ENCODE assay signal across 8 cellular contexts in the genomic region with DNA sequence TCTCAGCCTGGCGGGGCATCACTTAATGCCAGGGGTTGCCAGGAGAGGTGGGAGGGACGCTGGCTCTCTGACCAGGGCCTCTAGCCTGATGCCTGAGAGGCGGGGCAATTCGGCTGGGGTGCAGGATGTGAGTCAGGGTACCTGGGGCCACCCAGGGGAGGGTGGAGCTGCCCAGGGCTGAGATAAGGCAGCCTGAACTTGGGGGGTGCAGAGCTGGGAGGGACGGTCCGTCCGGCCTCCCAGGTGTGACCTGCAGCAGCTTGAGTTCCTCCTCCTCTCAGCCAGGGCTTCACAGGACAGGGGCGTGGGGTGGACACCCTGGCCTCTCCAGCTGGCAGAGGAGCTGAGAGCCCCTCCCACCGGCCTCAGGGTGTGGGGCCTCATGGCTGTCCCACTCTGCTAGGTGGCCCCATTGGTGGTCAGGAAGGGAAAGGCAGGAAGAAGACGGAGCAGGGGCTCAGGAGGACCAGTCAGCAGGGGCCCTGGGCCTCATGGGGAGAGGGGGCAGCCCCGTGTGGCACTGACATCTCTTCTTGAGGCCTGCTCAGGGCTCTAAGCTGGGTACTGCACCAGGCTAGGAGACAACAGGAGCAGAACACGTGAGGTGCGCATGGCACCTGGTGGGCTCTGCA. TPM values are rescaled to one million over a fixed set of nuclear protein-coding genes. Genes with fewer than 3 reads are reported as not detected.
DNase-seq lines count a peak whose midpoint lies in the region; ATAC-seq and TF ChIP-seq lines count a peak whose summit lies in the region.

No MANE protein-coding gene starts in this region.

- intact Hi-C loops in left ventricle myocardium superior (cut with micrococcal nuclease) = no loop called here

- H3K36me3 ChIP-seq in cardiac muscle cell (peaks cover 3% of the 10 kb centered on the region), right atrium auricular region (peaks cover 22% of the 10 kb centered on the region)

- peak overlapping the region; percentile 80 for H3K27ac ChIP-seq in cardiac muscle cell
- peak overlapping the region; percentile 88 to 95 for H3K27ac ChIP-seq in right atrium auricular region

- H3K4me1 ChIP-seq in cardiac muscle cell (ENCODE audit: low read depth) = peaks cover 22% of the 10 kb centered on the region
- peaks cover 0 to 57% of the 10 kb centered on the region in 2 donors for H3K4me1 ChIP-seq in right atrium auricular region

- H3K4me3 ChIP-seq in cardiac muscle cell = no peak overlapping the region
- peak overlapping the region; percentile 71 to 75 for H3K4me3 ChIP-seq in right atrium auricular region

- TF ChIP-seq CTCF in cardiac muscle cell (IDR thresholded peaks at IDR 0.05; ENCODE audit: low read depth, low read length) (no peak), right atrium auricular region (IDR thresholded peaks at IDR 0.05) (no peak)

- H3K9me3 ChIP-seq in cardiac muscle cell (ENCODE audit: low read depth) = no peaks in the 10 kb centered on the region
- no peaks in the 10 kb centered on the region for H3K9me3 ChIP-seq in right atrium auricular region

- no peaks in the 10 kb centered on the region for H3K27me3 ChIP-seq in cardiac muscle cell
- H3K27me3 ChIP-seq in right atrium auricular region = no peaks in the 10 kb centered on the region

- DNase-seq in cardiac muscle cell (ENCODE audit: low read depth in 1 of 2, low spot score in 1 of 2) = no peak
- DNase-seq in left ventricle myocardium superior = no peak
- DNase-seq in activated CD8-positive, alpha-beta memory T cell treated with anti-CD3 and anti-CD28 coated beads, Interleukin-2, amount 50 U/mL, for 48 hours = peak; percentile 75
- DNase-seq in right atrium auricular region (ENCODE audit: low spot score) = no peak
- peak; percentile 51 to 60 for DNase-seq in stimulated activated CD8-positive, alpha-beta memory T cell treated with anti-CD3 and anti-CD28 coated beads, Interleukin-15, amount 100 ng/mL, for 48 hours (ENCODE audit: low read depth in 2 of 2)
- DNase-seq in NCI-H187 treated with DMSO at 0.1 percent for 48 hours (lab: John Stamatoyannopoulos, UW) = no peak
- DNase-seq in AML-193 (lab: John Stamatoyannopoulos, UW) = no peak
- DNase-seq in left lobe of liver (ENCODE audit: low spot score) = no peak

- no peak for ATAC-seq in left ventricle myocardium superior
- ATAC-seq in left lobe of liver = no peak

RNA-seq across cellular contexts. Expression of gene RPS6KA4, which starts 0.9 kb away (rescaled TPM):
- total RNA-seq in cardiac muscle cell = 28.2 and 30.4 TPM in 2 replicates
- polyA plus RNA-seq in cardiac muscle cell = 19.7 and 22.3 TPM in 2 replicates
- total RNA-seq in left ventricle myocardium superior = 15.1 TPM
- total RNA-seq in right atrium auricular region = 10 to 100 TPM; 11.4 to 22.2 TPM
- 9.8 TPM for total RNA-seq in left lobe of liver

RNA-seq across cellular contexts. Expression of gene CCDC88B, which starts 18.0 kb away (rescaled TPM):
- total RNA-seq in cardiac muscle cell = 5.9 and 8.4 TPM in 2 replicates
- 8.6 and 9.5 TPM in 2 replicates for polyA plus RNA-seq in cardiac muscle cell
- total RNA-seq in left ventricle myocardium superior = 7.2 TPM
- 10 to 100 TPM; 11.7 to 12.0 TPM for total RNA-seq in right atrium auricular region
- total RNA-seq in left lobe of liver = 4.0 TPM

RNA-seq across cellular contexts. Expression of gene PRDX5, which starts 40.1 kb away (rescaled TPM):
- total RNA-seq in cardiac muscle cell (500 and 570 TPM in 2 replicates), left ventricle myocardium superior (362 TPM), right atrium auricular region (100 to 1,000 TPM; 401 to 435 TPM), left lobe of liver (96.4 TPM)
- polyA plus RNA-seq in cardiac muscle cell = 646 and 784 TPM in 2 replicates

RNA-seq across cellular contexts. Expression of gene TRMT112, which starts 40.7 kb away (rescaled TPM):
- total RNA-seq in cardiac muscle cell = 298 and 438 TPM in 2 replicates
- 331 and 375 TPM in 2 replicates for polyA plus RNA-seq in cardiac muscle cell
- total RNA-seq in left ventricle myocardium superior = 83.4 TPM
- total RNA-seq in right atrium auricular region = 100 to 1,000 TPM; 110 to 151 TPM
- 59.1 TPM for total RNA-seq in left lobe of liver

RNA-seq across cellular contexts. Expression of gene ESRRA, which starts 52.7 kb away (rescaled TPM):
- 77.0 and 94.0 TPM in 2 replicates for total RNA-seq in cardiac muscle cell
- polyA plus RNA-seq in cardiac muscle cell = 48.8 and 49.3 TPM in 2 replicates
- total RNA-seq in left ventricle myocardium superior = 256 TPM
- total RNA-seq in right atrium auricular region = 100 to 1,000 TPM; 164 to 190 TPM
- total RNA-seq in left lobe of liver = 53.6 TPM

Comparison
In these comparisons a context has a peak if more than half of its experiments do, and no peak if none do; other contexts are left out.
1. DNase-seq: peak in activated CD8-positive, alpha-beta memory T cell treated with anti-CD3 and anti-CD28 coated beads, Interleukin-2, amount 50 U/mL, for 48 hours (single experiment) and stimulated activated CD8-positive, alpha-beta memory T cell treated with anti-CD3 and anti-CD28 coated beads, Interleukin-15, amount 100 ng/mL, for 48 hours (2 of 2); none in cardiac muscle cell (0 of 2), left ventricle myocardium superior (single experiment), right atrium auricular region (single experiment), NCI-H187 treated with DMSO at 0.1 percent for 48 hours (single experiment), AML-193 (0 of 2) and left lobe of liver (single experiment).